In genomic region chr12:46701356-46701755, GRCh38 we compare ENCODE assay signal across 22 cellular contexts.
DNase-seq lines count a peak whose midpoint lies in the region; TF ChIP-seq lines count a peak whose summit lies in the region.
"Had no signal": no experiment of that assay in that cellular context is flagged by ENCODE, and none has a peak within 500 bp of the region (broad histone marks: within the 10 kb centered on the region; RNA-seq: fewer than 3 reads in every experiment).

No MANE protein-coding gene starts in this region.

- H3K36me3 Mint-ChIP-seq in endodermal cell (ENCODE audit: low read depth) = peaks cover 4% of the 10 kb centered on the region
- no peaks in the 10 kb centered on the region for H3K36me3 Mint-ChIP-seq in nephron progenitor cell (ENCODE audit: low read depth)
- H3K36me3 Mint-ChIP-seq: CD8-positive, alpha-beta T cell; IgD-negative memory B cell had no signal

- no peaks in the 10 kb centered on the region for H3K27me3 ChIP-seq in endodermal cell (ENCODE audit: control insufficient read depth, insufficient read depth, low read length, poor library complexity, severe bottlenecking)
- H3K27me3 ChIP-seq: BLaER1 treated with 17β-estradiol and CSF1 and Interleukin-3, amounts not matched to agents 10 nM and 100 nM; Peyer's patch had no signal

- H3K27ac Mint-ChIP-seq in endodermal cell (no peak overlapping the region), nephron progenitor cell (peak overlapping the region; percentile 48)
- H3K27ac Mint-ChIP-seq: CD8-positive, alpha-beta T cell; HFFc6; IgD-negative memory B cell had no signal

- H3K9me3 Mint-ChIP-seq in endodermal cell = peaks cover 19% of the 10 kb centered on the region
- H3K9me3 Mint-ChIP-seq in nephron progenitor cell = peaks cover 14% of the 10 kb centered on the region

- H3K9me3 ChIP-seq in endodermal cell (ENCODE audit: control insufficient read depth, low read length) = peaks cover 31% of the 10 kb centered on the region
- H3K9me3 ChIP-seq: Peyer's patch had no signal

- H3K27me3 Mint-ChIP-seq in endodermal cell (ENCODE audit: insufficient read depth) (no peaks in the 10 kb centered on the region), nephron progenitor cell (ENCODE audit: low read depth, poor library complexity) (no peaks in the 10 kb centered on the region)

- H3K4me3 Mint-ChIP-seq in endodermal cell (no peak overlapping the region), nephron progenitor cell (no peak overlapping the region)
- H3K4me3 Mint-ChIP-seq: CD8-positive, alpha-beta T cell; HFFc6; IgD-negative memory B cell had no signal

- no peak for TF ChIP-seq CTCF in endodermal cell (conservative IDR thresholded peaks at IDR 0.05)
- no peak for TF ChIP-seq CTCF in nephron progenitor cell (IDR thresholded peaks at IDR 0.05)

- H3K4me1 Mint-ChIP-seq in endodermal cell (peaks cover 17% of the 10 kb centered on the region), nephron progenitor cell (peaks cover 26% of the 10 kb centered on the region)
- H3K4me1 Mint-ChIP-seq: IgD-negative memory B cell had no signal

- no peaks in the 10 kb centered on the region for H3K36me3 ChIP-seq in endodermal cell (ENCODE audit: control insufficient read depth, insufficient read depth, low read length)
- H3K36me3 ChIP-seq: BLaER1 treated with 17β-estradiol and CSF1 and Interleukin-3, amounts not matched to agents 10 nM and 100 nM; Peyer's patch had no signal

- peak overlapping the region; percentile 6 for H3K4me3 ChIP-seq in endodermal cell (ENCODE audit: low read length)
- H3K4me3 ChIP-seq: BLaER1 treated with 17β-estradiol and CSF1 and Interleukin-3, amounts not matched to agents 10 nM and 100 nM; Peyer's patch had no signal

- H3K9ac ChIP-seq in endodermal cell (ENCODE audit: extremely low read depth, low read length, poor library complexity, severe bottlenecking) = no peak overlapping the region
- H3K9ac ChIP-seq: BLaER1 treated with 17β-estradiol and CSF1 and Interleukin-3, amounts not matched to agents 10 nM and 100 nM had no signal

- no peak overlapping the region for H3K27ac ChIP-seq in endodermal cell (ENCODE audit: low read depth, low read length)
- H3K27ac ChIP-seq: BLaER1 treated with 17β-estradiol and CSF1 and Interleukin-3, amounts not matched to agents 10 nM and 100 nM; Peyer's patch had no signal

- H3K4me1 ChIP-seq in endodermal cell (ENCODE audit: control insufficient read depth, insufficient read depth, low read length) = peaks cover 3% of the 10 kb centered on the region
- H3K4me1 ChIP-seq: Peyer's patch had no signal

- DNase-seq in ELF-1 (ENCODE audit: low read depth, low spot score) = peak; percentile 15
- peak; percentile 81 for DNase-seq in NCI-H82 (lab: John Stamatoyannopoulos, UW)
- DNase-seq in endodermal cell = no peak
- DNase-seq in nephron progenitor cell = peak; percentile 8
- no peak for DNase-seq in NCI-H1105 (lab: John Stamatoyannopoulos, UW)
- DNase-seq in NCI-H2227 treated with DMSO at 0.1 percent for 48 hours (lab: John Stamatoyannopoulos, UW) = no peak
- DNase-seq in COLO829 (ENCODE audit: low spot score) = no peak
- DNase-seq: CD8-positive, alpha-beta T cell; DMS79; H7; HFFc6; Kasumi-1; NCI-H1092 treated with DMSO at 0.1 percent for 48 hours; NCI-H187; NCI-H2171; NCI-H446; NCI-H526 treated with DMSO at 0.1 percent for 48 hours; NK-92 treated with Interleukin-12 subunit alpha and Interleukin-12 subunit beta, amount 100 ng/mL, for 24 hours; Peyer's patch; SW 1271 had no signal

Comparison
In these comparisons a context has a peak if more than half of its experiments do, and no peak if none do; other contexts are left out.
1. DNase-seq: peak in ELF-1 (single experiment), NCI-H82 (single experiment) and nephron progenitor cell (single experiment); none in endodermal cell (single experiment), NCI-H1105 (single experiment), NCI-H2227 treated with DMSO at 0.1 percent for 48 hours (single experiment) and COLO829 (single experiment).